Comparison of ENCODE assay signal across 8 cellular contexts in genomic region chr2:170972508-170973224, GRCh38. TPM values are rescaled to one million over a fixed set of nuclear protein-coding genes. Genes with fewer than 3 reads are reported as not detected.
DNase-seq lines count a peak whose midpoint lies in the region; ATAC-seq and TF ChIP-seq lines count a peak whose summit lies in the region.

No MANE protein-coding gene starts in this region.

- peaks cover 0 to 2% (median 0%) of the 10 kb centered on the region in 11 donors for H3K9me3 Mint-ChIP-seq in naive thymus-derived CD4-positive, alpha-beta T cell

- H3K9ac ChIP-seq in KMS-11: peak overlapping the region; percentile 79; the same call in 1 of the 2 replicates

- H3K36me3 ChIP-seq in KMS-11 (ENCODE audit: insufficient read depth): no peaks in the 10 kb centered on the region
- H3K36me3 ChIP-seq in naive thymus-derived CD4-positive, alpha-beta T cell (ENCODE audit: control insufficient read depth in 2 of 3, insufficient read depth in 3 of 3, low read length in 3 of 3): no peaks in the 10 kb centered on the region

- H4K20me1 ChIP-seq in KMS-11 (ENCODE audit: insufficient read depth): no peaks in the 10 kb centered on the region

- peaks cover 5 to 20% (median 10%) of the 10 kb centered on the region in 7 donors for H3K4me1 Mint-ChIP-seq in naive thymus-derived CD4-positive, alpha-beta T cell

- peaks cover 10% of the 10 kb centered on the region for H3K4me1 ChIP-seq in KMS-11 (ENCODE audit: low read depth, poor library complexity, severe bottlenecking)
- peaks cover 4 to 11% of the 10 kb centered on the region in 2 donors for H3K4me1 ChIP-seq in naive thymus-derived CD4-positive, alpha-beta T cell (ENCODE audit: control insufficient read depth in 2 of 2, insufficient read depth in 2 of 2, low read length in 2 of 2)

- H3K4me3 ChIP-seq in KMS-11 (IDR thresholded peaks at IDR 0.05; ENCODE audit: insufficient read depth, low read depth, low read length): no peak overlapping the region
- peak overlapping the region; percentile 62 for H3K4me3 ChIP-seq in astrocyte of the cerebellum (ENCODE audit: low read depth, low read length)
- peak overlapping the region; percentile 84 for H3K4me3 ChIP-seq in naive thymus-derived CD4-positive, alpha-beta T cell (ENCODE audit: low read length)

- H3K4me3 Mint-ChIP-seq in naive thymus-derived CD4-positive, alpha-beta T cell: peak overlapping the region; percentile 51 to 87 (median 73)

- no peak for ATAC-seq in naive thymus-derived CD4-positive, alpha-beta T cell
- ATAC-seq in omental fat pad (ENCODE audit: low FRiP score) (no peak), HG03196 (IDR thresholded peaks at IDR 0.05; ENCODE audit: unreplicated experiment) (no peak)

- in situ Hi-C loops in astrocyte of the cerebellum (cut with HindIII; ENCODE audit: low sequenced_read_pairs) (loop anchor here (25.0 kb wide), 1 partner anchor 440 kb away; no protein-coding TSS in a partner anchor), KBM-7 (cut with MboI; ENCODE audit: low pct_unique_long_range_greater_than_20kb, low sequenced_read_pairs) (loop anchor here (25.0 kb wide), 1 partner anchor 465 kb away; the partner anchor contains the start of genes DCAF17 and METTL8)

- POLR2A ChIA-PET in naive thymus-derived CD4-positive, alpha-beta T cell (lab: Charles Lee): interaction anchor here (1.0 to 3.8 kb wide), 8 partner anchors 43 to 444 kb away, joined by 3 to 32 read pairs (median 6); partner anchors contain the start of gene GORASP2

- CTCF ChIA-PET in naive thymus-derived CD4-positive, alpha-beta T cell (lab: Charles Lee): interaction anchor here (0.9 to 5.6 kb wide), 7 partner anchors 12 to 460 kb away, joined by 3 to 56 read pairs (median 7); no protein-coding TSS in a partner anchor

- H3K36me3 Mint-ChIP-seq in naive thymus-derived CD4-positive, alpha-beta T cell: peaks cover 0 to 5% (median 0%) of the 10 kb centered on the region in 5 donors

- H3K27ac Mint-ChIP-seq in naive thymus-derived CD4-positive, alpha-beta T cell: peak overlapping the region in 6 of 9 donors; percentile 64 to 81 (median 74)

- no peaks in the 10 kb centered on the region for H3K27me3 Mint-ChIP-seq in naive thymus-derived CD4-positive, alpha-beta T cell

- intact Hi-C loops in naive thymus-derived CD4-positive, alpha-beta T cell (cut with micrococcal nuclease): loop anchor here (1.0 to 5.0 kb wide), 8 partner anchors 18 to 462 kb away; partner anchors contain the start of genes DCAF17 (in 2 of the 2) and GORASP2 (in 2 of the 2)

- H3K27me3 ChIP-seq in KMS-11 (ENCODE audit: insufficient read depth, low read depth): no peaks in the 10 kb centered on the region
- no peaks in the 10 kb centered on the region for H3K27me3 ChIP-seq in naive thymus-derived CD4-positive, alpha-beta T cell (ENCODE audit: control insufficient read depth in 2 of 2, insufficient read depth in 2 of 2, low read length in 2 of 2)

- no peaks in the 10 kb centered on the region for H3K9me3 ChIP-seq in naive thymus-derived CD4-positive, alpha-beta T cell (ENCODE audit: control insufficient read depth in 2 of 3, low read length in 3 of 3)

- no peak for TF ChIP-seq CTCF in KMS-11 (conservative IDR thresholded peaks at IDR 0.05; ENCODE audit: low read depth, low read length)
- TF ChIP-seq CTCF in astrocyte of the cerebellum (IDR thresholded peaks at IDR 0.05; ENCODE audit: low read depth, low read length, missing control alignments): no peak
- TF ChIP-seq CTCF in omental fat pad (IDR thresholded peaks at IDR 0.05): no peak

- peak overlapping the region; percentile 95 for H2AFZ ChIP-seq in KMS-11 (ENCODE audit: low read depth)

- DNase-seq in DMS53 (lab: John Stamatoyannopoulos, UW) (peak; percentile 84), astrocyte of the cerebellum (ENCODE audit: low read depth) (no peak), omental fat pad (ENCODE audit: low spot score) (no peak), KBM-7 (no peak)
- no peak for DNase-seq in naive thymus-derived CD4-positive, alpha-beta T cell
- no peak for DNase-seq in stimulated activated CD4-positive, alpha-beta T cell treated with anti-CD3 and anti-CD28 coated beads, Interleukin-4, amount 100 ng/mL, for 4 hours

- peak overlapping the region; percentile 67 for H3K4me2 ChIP-seq in KMS-11

- H3K27ac ChIP-seq in KMS-11: no peak overlapping the region
- H3K27ac ChIP-seq in naive thymus-derived CD4-positive, alpha-beta T cell (ENCODE audit: low read depth, low read length): peak overlapping the region; percentile 67

- no peaks in the 10 kb centered on the region for H3K79me2 ChIP-seq in KMS-11 (ENCODE audit: insufficient read depth, low read depth)

RNA-seq across cellular contexts. Expression of gene GORASP2, which starts 43.6 kb away (rescaled TPM):
- 10 to 100 TPM; 65.2 to 79.2 (median 73.2) TPM for total RNA-seq in naive thymus-derived CD4-positive, alpha-beta T cell
- polyA plus RNA-seq in naive thymus-derived CD4-positive, alpha-beta T cell: 100 to 1,000 TPM in 1 of 2 donors, 10 to 100 TPM in 1; 93.5 to 104 TPM
- 10 to 100 TPM; 42.7 to 50.5 (median 46.1) TPM for total RNA-seq in omental fat pad
